ENCODE assay signal across 25 cellular contexts in genomic region chr1:172646653-172647052, GRCh38. TPM values are rescaled to one million over a fixed set of nuclear protein-coding genes. Genes with fewer than 3 reads are reported as not detected.
A peak's percentile ranks its signal among the peaks of the same experiment; 100 is the strongest.
DNase-seq lines count a peak whose midpoint lies in the region; ATAC-seq and TF ChIP-seq lines count a peak whose summit lies in the region.
"Had no signal": no experiment of that assay in that cellular context is flagged by ENCODE, and none has a peak within 500 bp of the region (broad histone marks: within the 10 kb centered on the region; RNA-seq: fewer than 3 reads in every experiment).

No MANE protein-coding gene starts in this region.

- intact Hi-C loops in CD8-positive, alpha-beta T cell (cut with DNase I, micrococcal nuclease), result loop anchor here (1.0 to 2.0 kb wide), 3 partner anchors 7 to 16 kb away; no protein-coding TSS in a partner anchor
- intact Hi-C loops in activated T-helper 2 cell treated with anti-CD3 and anti-CD28 coated beads, Interferon-gamma antibody, Interleukin-2, Interleukin-4, amounts not matched to agents 10 μg/mL and 5 μg/mL and 100 μg/mL, durations not matched to agents 14 hours and 24 hours and 36 hours (cut with micrococcal nuclease), result loop anchor here (1.0 to 10.0 kb wide), 4 partner anchors 7 to 558 kb away; partner anchors contain the start of gene TNFSF4
- intact Hi-C loops in heart left ventricle (cut with DNase I), result no loop called here

- H3K27ac ChIP-seq in BLaER1 treated with 17β-estradiol and CSF1 and Interleukin-3, amounts not matched to agents 10 nM and 100 nM, result no peak overlapping the region
- no peak overlapping the region for H3K27ac ChIP-seq in CD8-positive, alpha-beta T cell (ENCODE audit: low read depth, low read length)
- peak overlapping the region in 3 of 12 donors; percentile 7 to 46 (median 37) for H3K27ac ChIP-seq in heart left ventricle
- H3K27ac ChIP-seq: breast epithelium, coronary artery, lower lobe of right lung, sigmoid colon, tibial artery had no signal

- no peaks in the 10 kb centered on the region for H3K9me3 ChIP-seq in BLaER1 treated with 17β-estradiol and CSF1 and Interleukin-3, amounts not matched to agents 10 nM and 100 nM (replicated peaks in 1 of 11)
- no peaks in the 10 kb centered on the region for H3K9me3 ChIP-seq in CD8-positive, alpha-beta T cell (ENCODE audit: low read length)
- no peaks in the 10 kb centered on the region for H3K9me3 ChIP-seq in heart left ventricle
- H3K9me3 ChIP-seq: breast epithelium, lower lobe of right lung, sigmoid colon, tibial artery had no signal

- peaks cover 59% of the 10 kb centered on the region for H3K4me1 Mint-ChIP-seq in CD8-positive, alpha-beta T cell (ENCODE audit: low read depth)
- peaks cover 69% of the 10 kb centered on the region for H3K4me1 Mint-ChIP-seq in activated T-helper 2 cell treated with anti-CD3 and anti-CD28 coated beads, Interferon-gamma antibody, Interleukin-2, Interleukin-4, amounts not matched to agents 10 μg/mL and 5 μg/mL and 100 μg/mL, durations not matched to agents 14 hours and 24 hours and 36 hours (ENCODE audit: low read depth)
- H3K4me1 Mint-ChIP-seq: H9 had no signal

- peak overlapping the region; percentile 20 for H3K27ac Mint-ChIP-seq in CD8-positive, alpha-beta T cell
- peak overlapping the region; percentile 40 for H3K27ac Mint-ChIP-seq in activated T-helper 2 cell treated with anti-CD3 and anti-CD28 coated beads, Interferon-gamma antibody, Interleukin-2, Interleukin-4, amounts not matched to agents 10 μg/mL and 5 μg/mL and 100 μg/mL, durations not matched to agents 14 hours and 24 hours and 36 hours
- H3K27ac Mint-ChIP-seq: H9 had no signal

- WGBS in heart left ventricle, 4 donors, result 33 to 52% (median 36%) methylated on average over 1 of the region's 1 CpG

- no peak overlapping the region for H3K4me3 Mint-ChIP-seq in CD8-positive, alpha-beta T cell
- no peak overlapping the region for H3K4me3 Mint-ChIP-seq in activated T-helper 2 cell treated with anti-CD3 and anti-CD28 coated beads, Interferon-gamma antibody, Interleukin-2, Interleukin-4, amounts not matched to agents 10 μg/mL and 5 μg/mL and 100 μg/mL, durations not matched to agents 14 hours and 24 hours and 36 hours (ENCODE audit: low read depth)
- H3K4me3 Mint-ChIP-seq: H9 had no signal

- TF ChIP-seq POLR2A in heart left ventricle (IDR thresholded peaks at IDR 0.05), result no peak

- no peak overlapping the region for H3K9ac ChIP-seq in BLaER1 treated with 17β-estradiol and CSF1 and Interleukin-3, amounts not matched to agents 10 nM and 100 nM

- peaks cover 16 to 26% (median 23%) of the 10 kb centered on the region in 10 experiments for H3K4me1 ChIP-seq in BLaER1 treated with 17β-estradiol and CSF1 and Interleukin-3, amounts not matched to agents 10 nM and 100 nM
- peaks cover 37% of the 10 kb centered on the region for H3K4me1 ChIP-seq in CD8-positive, alpha-beta T cell (ENCODE audit: insufficient read depth, low read length)
- peaks cover 0 to 17% (median 0%) of the 10 kb centered on the region in 12 donors for H3K4me1 ChIP-seq in heart left ventricle
- H3K4me1 ChIP-seq: breast epithelium, sigmoid colon, tibial artery had no signal

- H3K27me3 ChIP-seq in BLaER1 treated with 17β-estradiol and CSF1 and Interleukin-3, amounts not matched to agents 10 nM and 100 nM, result no peaks in the 10 kb centered on the region
- H3K27me3 ChIP-seq in CD8-positive, alpha-beta T cell (ENCODE audit: insufficient read depth, low read length), result no peaks in the 10 kb centered on the region
- no peaks in the 10 kb centered on the region for H3K27me3 ChIP-seq in heart left ventricle
- H3K27me3 ChIP-seq: breast epithelium, sigmoid colon had no signal

- no peaks in the 10 kb centered on the region for H3K9me3 Mint-ChIP-seq in CD8-positive, alpha-beta T cell
- no peaks in the 10 kb centered on the region for H3K9me3 Mint-ChIP-seq in activated T-helper 2 cell treated with anti-CD3 and anti-CD28 coated beads, Interferon-gamma antibody, Interleukin-2, Interleukin-4, amounts not matched to agents 10 μg/mL and 5 μg/mL and 100 μg/mL, durations not matched to agents 14 hours and 24 hours and 36 hours

- H3K4me3 ChIP-seq in BLaER1 treated with 17β-estradiol and CSF1 and Interleukin-3, amounts not matched to agents 10 nM and 100 nM, result no peak overlapping the region
- H3K4me3 ChIP-seq in CD8-positive, alpha-beta T cell (ENCODE audit: low read depth, low read length), result no peak overlapping the region
- H3K4me3 ChIP-seq in heart left ventricle, result no peak overlapping the region
- H3K4me3 ChIP-seq: breast epithelium, coronary artery, lower lobe of right lung, sigmoid colon, tibial artery had no signal

- H3K27me3 Mint-ChIP-seq in CD8-positive, alpha-beta T cell (ENCODE audit: low read depth), result peaks cover 6% of the 10 kb centered on the region
- peaks cover 5% of the 10 kb centered on the region for H3K27me3 Mint-ChIP-seq in activated T-helper 2 cell treated with anti-CD3 and anti-CD28 coated beads, Interferon-gamma antibody, Interleukin-2, Interleukin-4, amounts not matched to agents 10 μg/mL and 5 μg/mL and 100 μg/mL, durations not matched to agents 14 hours and 24 hours and 36 hours (ENCODE audit: low read depth)

- TF ChIP-seq CTCF in CD8-positive, alpha-beta T cell (IDR thresholded peaks at IDR 0.05), result no peak
- no peak for TF ChIP-seq CTCF in heart left ventricle (IDR thresholded peaks at IDR 0.05)

- peak overlapping the region in 6 of 11 experiments; percentile 2 to 43 (median 33); a peak in 9 of 22 replicates for H3K4me2 ChIP-seq in BLaER1 treated with 17β-estradiol and CSF1 and Interleukin-3, amounts not matched to agents 10 nM and 100 nM

- POLR2A ChIA-PET in CD8-positive, alpha-beta T cell (lab: Charles Lee), result interaction anchor here (1.0 to 1.5 kb wide), 2 partner anchors 12 to 24 kb away, joined by 5 read pairs; partner anchors contain the start of gene FASLG

- no peaks in the 10 kb centered on the region for H4K20me1 ChIP-seq in BLaER1 treated with 17β-estradiol and CSF1 and Interleukin-3, amounts not matched to agents 10 nM and 100 nM

- H3K36me3 ChIP-seq in BLaER1 treated with 17β-estradiol and CSF1 and Interleukin-3, amounts not matched to agents 10 nM and 100 nM, result no peaks in the 10 kb centered on the region
- H3K36me3 ChIP-seq in CD8-positive, alpha-beta T cell (ENCODE audit: insufficient read depth, low read length), result no peaks in the 10 kb centered on the region
- H3K36me3 ChIP-seq in heart left ventricle, result no peaks in the 10 kb centered on the region
- H3K36me3 ChIP-seq: breast epithelium, lower lobe of right lung, sigmoid colon, tibial artery had no signal

- CTCF ChIA-PET in CD8-positive, alpha-beta T cell (lab: Charles Lee), result interaction anchor here (1.1 to 1.4 kb wide), 2 partner anchors 13 to 68 kb away, joined by 3 read pairs; no protein-coding TSS in a partner anchor

- no peak for DNase-seq in CD8-positive, alpha-beta T cell
- no peak for DNase-seq in activated T-helper 2 cell treated with anti-CD3 and anti-CD28 coated beads, Interferon-gamma antibody, Interleukin-2, Interleukin-4, amounts not matched to agents 10 μg/mL and 5 μg/mL and 100 μg/mL, durations not matched to agents 14 hours and 24 hours and 36 hours (ENCODE audit: low spot score)
- no peak for DNase-seq in heart left ventricle
- DNase-seq in GM19238 (ENCODE audit: insufficient read length, low spot score), result no peak
- no peak for DNase-seq in RPMI8226
- DNase-seq in GDM1 (lab: John Stamatoyannopoulos, UW), result no peak
- no peak for DNase-seq in 8988T
- DNase-seq: activated CD4-positive, alpha-beta T cell treated with anti-CD3 and anti-CD28 coated beads for 4 hours; activated effector memory CD4-positive, alpha-beta T cell treated with anti-CD3 and anti-CD28 coated beads, Interleukin-2, amount 50 U/mL, for 16 hours; amniotic stem cell; H9; KG1; kidney; lower lobe of right lung; NCI-H1436 treated with DMSO at 0.1 percent for 48 hours; NCI-H510A treated with DMSO at 0.1 percent for 48 hours; sigmoid colon; tibial artery had no signal

- H3K36me3 Mint-ChIP-seq in CD8-positive, alpha-beta T cell, result no peaks in the 10 kb centered on the region
- no peaks in the 10 kb centered on the region for H3K36me3 Mint-ChIP-seq in activated T-helper 2 cell treated with anti-CD3 and anti-CD28 coated beads, Interferon-gamma antibody, Interleukin-2, Interleukin-4, amounts not matched to agents 10 μg/mL and 5 μg/mL and 100 μg/mL, durations not matched to agents 14 hours and 24 hours and 36 hours (ENCODE audit: low read depth)

- ATAC-seq in CD8-positive, alpha-beta T cell, result no peak
- ATAC-seq in heart left ventricle, result peak; percentile 68 to 79 (median 75)
- ATAC-seq: esophagus mucosa, lower lobe of right lung had no signal

RNA-seq across cellular contexts. Expression of gene FASLG, which starts 12.2 kb away (rescaled TPM):
- 1 to 10 TPM; 3.0 to 3.5 TPM for total RNA-seq in CD8-positive, alpha-beta T cell
- total RNA-seq in activated T-helper 2 cell treated with anti-CD3 and anti-CD28 coated beads, Interferon-gamma antibody, Interleukin-2, Interleukin-4, amounts not matched to agents 10 μg/mL and 5 μg/mL and 100 μg/mL, durations not matched to agents 14 hours and 24 hours and 36 hours, result 22.5 and 23.7 TPM in 2 replicates
- total RNA-seq in heart left ventricle, result 1 to 10 TPM in 1 of 9 donors, under 1 TPM in 1, not detected in 7; 0.91 to 1.9 TPM
- polyA plus RNA-seq in heart left ventricle, result not detected
- total RNA-seq: esophagus mucosa, H9, HT1080, sigmoid colon, SK-MEL-5 had no signal
- polyA plus RNA-seq: neural cell had no signal

Comparison
In these comparisons a context has a peak if more than half of its experiments do, and no peak if none do; other contexts are left out.
1. intact Hi-C loops: an anchor here in CD8-positive, alpha-beta T cell (1.0 to 2.0 kb wide) and activated T-helper 2 cell treated with anti-CD3 and anti-CD28 coated beads, Interferon-gamma antibody, Interleukin-2, Interleukin-4, amounts not matched to agents 10 μg/mL and 5 μg/mL and 100 μg/mL, durations not matched to agents 14 hours and 24 hours and 36 hours (1.0 to 10.0 kb wide); none called in heart left ventricle.